In the genomic region with DNA sequence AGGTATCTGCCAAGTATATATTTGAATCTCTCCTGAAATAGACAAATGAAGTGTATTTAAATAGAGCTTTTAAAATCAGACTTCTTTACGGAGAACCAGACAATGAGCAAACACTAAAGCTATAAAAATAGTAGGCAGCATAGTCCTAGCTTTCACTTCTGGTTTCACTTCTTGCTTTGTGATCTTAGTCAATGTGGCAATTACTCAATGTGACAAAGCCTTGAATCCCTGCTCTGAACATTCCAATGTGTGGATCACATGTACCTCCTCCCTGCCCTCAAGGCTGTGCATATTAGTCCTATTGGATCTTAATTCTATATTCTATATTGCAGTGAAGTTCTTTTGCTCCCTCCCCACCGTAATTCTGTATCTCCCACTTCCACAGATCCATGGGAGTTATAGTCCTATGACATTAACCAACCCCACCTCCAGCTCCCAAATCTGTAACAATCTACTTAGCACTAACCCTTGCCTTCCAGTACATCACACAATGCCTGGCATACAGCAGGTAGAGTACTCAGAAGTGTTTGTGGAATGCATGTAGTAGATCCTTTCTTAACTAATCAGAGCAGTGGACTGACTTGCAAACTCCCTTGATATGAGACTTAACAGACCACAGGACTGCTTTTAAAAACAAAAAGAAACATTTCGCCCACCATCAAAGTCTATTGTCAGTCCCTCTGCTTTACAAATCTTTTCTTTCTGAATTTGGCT, we compare ENCODE assay signal across 8 cellular contexts. TPM values are rescaled to one million over a fixed set of nuclear protein-coding genes. Genes with fewer than 3 reads are reported as not detected.
A peak's percentile ranks its signal among the peaks of the same experiment; 100 is the strongest.
DNase-seq lines count a peak whose midpoint lies in the region; ATAC-seq and TF ChIP-seq lines count a peak whose summit lies in the region.

No MANE protein-coding gene starts in this region.

- H3K4me3 ChIP-seq in heart right ventricle (peak overlapping the region in 3 of 10 donors; percentile 6 to 28 (median 12)), subcutaneous abdominal adipose tissue (ENCODE audit: low read depth in 1 of 5, low read length in 5 of 5) (peak overlapping the region in 4 of 5 donors; percentile 4 to 39 (median 25)), endodermal cell (ENCODE audit: low read length) (no peak overlapping the region)

- H3K4me3 Mint-ChIP-seq in CD14-positive monocyte (peak overlapping the region; percentile 21 to 76), endodermal cell (no peak overlapping the region)

- H3K27me3 ChIP-seq in heart right ventricle (no peaks in the 10 kb centered on the region), subcutaneous abdominal adipose tissue (ENCODE audit: control insufficient read depth in 5 of 5, insufficient read depth in 4 of 5, low read length in 5 of 5) (no peaks in the 10 kb centered on the region), endodermal cell (ENCODE audit: control insufficient read depth, insufficient read depth, low read length, poor library complexity, severe bottlenecking) (no peaks in the 10 kb centered on the region)

- no peaks in the 10 kb centered on the region for H3K9me3 Mint-ChIP-seq in CD14-positive monocyte
- H3K9me3 Mint-ChIP-seq in endodermal cell: no peaks in the 10 kb centered on the region

- no peaks in the 10 kb centered on the region for H3K36me3 ChIP-seq in heart right ventricle
- H3K36me3 ChIP-seq in subcutaneous abdominal adipose tissue (ENCODE audit: control insufficient read depth in 5 of 5, insufficient read depth in 5 of 5, low read length in 5 of 5): no peaks in the 10 kb centered on the region
- H3K36me3 ChIP-seq in endodermal cell (ENCODE audit: control insufficient read depth, insufficient read depth, low read length): no peaks in the 10 kb centered on the region

- no peak for DNase-seq in CD14-positive monocyte (ENCODE audit: low spot score)
- DNase-seq in SW480 (ENCODE audit: low spot score): peak; percentile 25
- no peak for DNase-seq in heart right ventricle
- DNase-seq in endodermal cell: no peak
- no peak for DNase-seq in NK-92 (lab: John Stamatoyannopoulos, UW; ENCODE audit: unreplicated experiment)

- peak overlapping the region in 2 of 5 donors; percentile 11 to 52 for H3K9ac ChIP-seq in subcutaneous abdominal adipose tissue (ENCODE audit: low read length in 5 of 5)
- H3K9ac ChIP-seq in endodermal cell (ENCODE audit: extremely low read depth, low read length, poor library complexity, severe bottlenecking): no peak overlapping the region

- peaks cover 23% of the 10 kb centered on the region for H3K4me1 Mint-ChIP-seq in CD14-positive monocyte
- H3K4me1 Mint-ChIP-seq in endodermal cell: peaks cover 29% of the 10 kb centered on the region

- H3K27ac ChIP-seq in heart right ventricle: peak overlapping the region in 5 of 10 donors; percentile 18 to 69 (median 58)
- H3K27ac ChIP-seq in subcutaneous abdominal adipose tissue (ENCODE audit: low read depth, low read length): no peak overlapping the region
- H3K27ac ChIP-seq in endodermal cell (ENCODE audit: low read depth, low read length): no peak overlapping the region

- peak overlapping the region; percentile 65 to 91 (median 88) for H3K27ac Mint-ChIP-seq in CD14-positive monocyte
- H3K27ac Mint-ChIP-seq in endodermal cell: no peak overlapping the region

- intact Hi-C loops in CD14-positive monocyte (cut with micrococcal nuclease) (no loop called here), heart right ventricle (cut with DNase I) (no loop called here)

- 62 to 74% methylated on average over 3 of the region's 3 CpGs for WGBS in heart right ventricle, 2 donors
- 90 to 100% methylated on average over 1 to 3 of the region's 3 CpGs for WGBS in endodermal cell (ENCODE audit: insufficient coverage in 1 of 2, insufficient read length in 1 of 2), 2 experiments

- H3K27me3 Mint-ChIP-seq in CD14-positive monocyte (ENCODE audit: low read depth in 3 of 3): peaks cover 0 to 8% (median 4%) of the 10 kb centered on the region in 3 donors
- no peaks in the 10 kb centered on the region for H3K27me3 Mint-ChIP-seq in endodermal cell (ENCODE audit: insufficient read depth)

- H3K9me3 ChIP-seq in heart right ventricle (no peaks in the 10 kb centered on the region), subcutaneous abdominal adipose tissue (ENCODE audit: control insufficient read depth in 5 of 5, low read length in 5 of 5) (no peaks in the 10 kb centered on the region), endodermal cell (ENCODE audit: control insufficient read depth, low read length) (no peaks in the 10 kb centered on the region)

- peaks cover 0 to 47% (median 15%) of the 10 kb centered on the region in 9 donors for H3K4me1 ChIP-seq in heart right ventricle
- H3K4me1 ChIP-seq in subcutaneous abdominal adipose tissue (ENCODE audit: control insufficient read depth in 5 of 5, insufficient read depth in 5 of 5, low read length in 5 of 5): peaks cover 0 to 15% (median 9%) of the 10 kb centered on the region in 5 donors
- H3K4me1 ChIP-seq in endodermal cell (ENCODE audit: control insufficient read depth, insufficient read depth, low read length): peaks cover 21% of the 10 kb centered on the region

- peak; percentile 72 for ATAC-seq in GM19328 (IDR thresholded peaks at IDR 0.05; ENCODE audit: unreplicated experiment)
- peak; percentile 73 for ATAC-seq in HG03196 (IDR thresholded peaks at IDR 0.05; ENCODE audit: unreplicated experiment)
- ATAC-seq in heart right ventricle: peak in 7 of 8 donors; percentile 43 to 80 (median 70)

- TF ChIP-seq CTCF in CD14-positive monocyte (IDR thresholded peaks at IDR 0.05) (no peak), heart right ventricle (IDR thresholded peaks at IDR 0.05) (no peak), endodermal cell (conservative IDR thresholded peaks at IDR 0.05) (no peak)

- no peaks in the 10 kb centered on the region for H3K36me3 Mint-ChIP-seq in CD14-positive monocyte
- no peaks in the 10 kb centered on the region for H3K36me3 Mint-ChIP-seq in endodermal cell (ENCODE audit: low read depth)

RNA-seq across cellular contexts. Expression of gene CP, which starts 24.3 kb away (rescaled TPM):
- polyA plus RNA-seq in CD14-positive monocyte (not detected), heart right ventricle (1 to 10 TPM; 2.9 to 6.6 TPM)
- total RNA-seq in heart right ventricle (10 to 100 TPM in 1 of 10 donors, 1 to 10 TPM in 9; 1.3 to 22.7 (median 3.5) TPM), endodermal cell (under 1 TPM; 0.53 to 0.86 TPM)
- polyA plus RNA-seq in endodermal cell (2013, experiment 1 of 2): 1.3 TPM
- 1.1 TPM for polyA plus RNA-seq in endodermal cell (2013, experiment 2 of 2)
